In the genomic region with DNA sequence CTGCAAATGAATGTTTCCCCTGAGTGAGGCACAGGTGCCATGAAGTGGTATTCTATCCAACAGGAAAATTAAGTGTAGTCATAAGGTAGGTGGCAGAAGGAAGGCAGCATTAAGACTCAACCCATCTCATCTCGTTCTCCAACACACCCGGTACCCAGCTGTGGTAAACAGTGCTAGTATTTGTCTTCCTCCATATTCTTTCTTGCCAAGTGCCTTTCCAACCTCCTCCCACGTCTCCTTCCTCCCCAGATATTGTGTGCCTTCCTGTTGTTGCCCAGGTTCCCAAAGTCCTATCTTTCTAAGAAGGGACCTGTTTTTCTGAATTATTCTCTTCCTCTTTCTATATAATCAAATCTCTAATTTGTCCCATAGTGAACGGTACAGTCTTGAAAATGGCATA, we compare ENCODE assay signal across 1 cellular context.
TF ChIP-seq lines count a peak whose summit lies in the region.

No MANE protein-coding gene starts in this region.

TF ChIP-seq in HCT116, 20 proteins besides CTCF, POLR2A, EP300 and RAD21:
- no peak for TF ChIP-seq SRF (IDR thresholded peaks at IDR 0.05; ENCODE audit: low read depth)
- no peak for TF ChIP-seq ZFX (IDR thresholded peaks at IDR 0.05)
- no peak for TF ChIP-seq EGR1 (IDR thresholded peaks at IDR 0.05; ENCODE audit: low read depth)
- no peak for TF ChIP-seq TCF7L2 (IDR thresholded peaks at IDR 0.05; ENCODE audit: borderline replicate concordance, extremely low read depth, insufficient read depth, insufficient read length)
- TF ChIP-seq FOSL1 (IDR thresholded peaks at IDR 0.05; ENCODE audit: low read depth), result no peak
- TF ChIP-seq YY1 (IDR thresholded peaks at IDR 0.05; ENCODE audit: extremely low read depth, insufficient replicate concordance, low read depth, low read length), result no peak
- no peak for TF ChIP-seq ZNF274 (IDR thresholded peaks at IDR 0.05; ENCODE audit: low read depth, low read length)
